In genomic region chr9:96038271-96038670, GRCh38 we compare ENCODE assay signal across 30 cellular contexts.
"Had no signal": no experiment of that assay in that cellular context is flagged by ENCODE, and none has a peak within 500 bp of the region (broad histone marks: within the 10 kb centered on the region; RNA-seq: fewer than 3 reads in every experiment).

No MANE protein-coding gene starts in this region.

- H3K27me3 Mint-ChIP-seq: activated CD4-positive, alpha-beta memory T cell treated with anti-CD3 and anti-CD28 coated beads for 36 hours; activated CD4-positive, alpha-beta T cell treated with anti-CD3 and anti-CD28 coated beads, Interleukin-2, amount 10 ng/mL, durations not matched to agents 24 days and 14 days; activated CD8-positive, alpha-beta T cell treated with anti-CD3 and anti-CD28 coated beads for 36 hours; activated T-helper 17 cell treated with anti-CD3 and anti-CD28 coated beads, Interleukin-2, amount 50 U/mL, for 72 hours had no signal

- H3K36me3 Mint-ChIP-seq: activated CD4-positive, alpha-beta memory T cell treated with anti-CD3 and anti-CD28 coated beads for 36 hours had no signal

- H3K4me1 Mint-ChIP-seq: activated B cell treated with CpG ODN at 0.5 μM for 24 hours; activated CD4-positive, alpha-beta T cell treated with anti-CD3 and anti-CD28 coated beads, Interleukin-2, amount 10 ng/mL, durations not matched to agents 24 days and 14 days had no signal

- H3K27ac Mint-ChIP-seq: activated B cell treated with CpG ODN at 0.5 μM for 24 hours; activated CD4-positive, alpha-beta memory T cell treated with anti-CD3 and anti-CD28 coated beads for 36 hours; activated CD4-positive, alpha-beta T cell treated with anti-CD3 and anti-CD28 coated beads, Interleukin-2, amount 10 ng/mL, durations not matched to agents 24 days and 14 days; activated CD8-positive, alpha-beta T cell treated with anti-CD3 and anti-CD28 coated beads for 36 hours; activated naive CD4-positive, alpha-beta T cell treated with anti-CD3 and anti-CD28 coated beads for 36 hours; activated T-cell treated with anti-CD3 and anti-CD28 coated beads, Interleukin-2, amount 50 U/mL, for 72 hours; activated T-helper 1 cell treated with anti-CD3 and anti-CD28 coated beads, Interleukin-12 subunit alpha, Interleukin-12 subunit beta, Interleukin-2, Interleukin-4 antibody, amounts not matched to agents 30 ng/mL and 10 ng/mL and 1 ng/mL, durations not matched to agents 14 hours and 24 hours and 36 hours; activated T-helper 17 cell treated with anti-CD3 and anti-CD28 coated beads, Interleukin-2, amount 50 U/mL, for 72 hours; T-helper 1 cell treated with Interleukin-12 subunit alpha and Interleukin-12 subunit beta and Interleukin-4 antibody, amounts not matched to agents 30 μg/mL and 1 μg/mL, for 36 hours had no signal

- DNase-seq: activated B cell treated with CpG ODN at 0.5 μM for 24 hours; activated CD4-positive, alpha-beta memory T cell treated with anti-CD3 and anti-CD28 coated beads for 36 hours; activated CD4-positive, alpha-beta T cell treated with anti-CD3 and anti-CD28 coated beads for 4 hours; activated CD4-positive, alpha-beta T cell treated with anti-CD3 and anti-CD28 coated beads, Interleukin-2, amount 10 ng/mL, durations not matched to agents 24 days and 14 days; activated CD4-positive, alpha-beta T cell treated with anti-CD3 and anti-CD28 coated beads, Interleukin-2, amount 50 U/mL, for 1 hour; activated CD4-positive, alpha-beta T cell treated with anti-CD3 and anti-CD28 coated beads, Interleukin-2, amount 50 U/mL, for 4 hours; activated CD4-positive, CD25-positive, alpha-beta regulatory T cell treated with anti-CD3 and anti-CD28 coated beads, Interleukin-2, amount 50 U/mL, for 72 hours; activated CD8-positive, alpha-beta memory T cell treated with anti-CD3 and anti-CD28 coated beads, Interleukin-2, amount 50 U/mL, for 4 hours; activated CD8-positive, alpha-beta T cell treated with anti-CD3 and anti-CD28 coated beads for 36 hours; activated gamma-delta T cell treated with Interleukin-2 at 50 U/mL for 16 hours; activated naive CD4-positive, alpha-beta T cell; activated naive CD4-positive, alpha-beta T cell treated with anti-CD3 and anti-CD28 coated beads for 36 hours; activated naive CD4-positive, alpha-beta T cell treated with anti-CD3 and anti-CD28 coated beads, Interleukin-2, amount 50 U/mL, for 16 hours; activated T-cell treated with anti-CD3 and anti-CD28 coated beads for 4 hours; activated T-cell treated with anti-CD3 and anti-CD28 coated beads, Interleukin-2, amount 50 U/mL, for 1 hour; activated T-cell treated with anti-CD3 and anti-CD28 coated beads, Interleukin-2, amount 50 U/mL, for 4 hours; activated T-cell treated with anti-CD3 and anti-CD28 coated beads, Interleukin-2, amount 50 U/mL, for 72 hours; adrenal gland; amniotic stem cell; body of pancreas; caudate nucleus; cerebellar nuclear complex; T-helper 1 cell; T-helper 2 cell; T-helper 9 cell had no signal

- ATAC-seq: activated CD8-positive, alpha-beta T cell treated with anti-CD3 and anti-CD28 coated beads for 36 hours; activated naive CD4-positive, alpha-beta T cell treated with anti-CD3 and anti-CD28 coated beads, Interleukin-2, amount 50 U/mL, for 72 hours; activated T-cell treated with anti-CD3 and anti-CD28 coated beads, Interleukin-2, amount 50 U/mL, for 4 hours; activated T-cell treated with anti-CD3 and anti-CD28 coated beads, Interleukin-2, amount 50 U/mL, for 72 hours; activated T-helper 17 cell treated with anti-CD3 and anti-CD28 coated beads, Interleukin-2, amount 50 U/mL, for 72 hours; body of pancreas had no signal

- H3K4me3 Mint-ChIP-seq: activated B cell treated with CpG ODN at 0.5 μM for 24 hours; activated CD4-positive, alpha-beta memory T cell treated with anti-CD3 and anti-CD28 coated beads for 36 hours; activated CD4-positive, alpha-beta T cell treated with anti-CD3 and anti-CD28 coated beads, Interleukin-2, amount 10 ng/mL, durations not matched to agents 24 days and 14 days; activated CD8-positive, alpha-beta T cell treated with anti-CD3 and anti-CD28 coated beads for 36 hours; activated naive CD4-positive, alpha-beta T cell treated with anti-CD3 and anti-CD28 coated beads for 36 hours; activated T-cell treated with anti-CD3 and anti-CD28 coated beads, Interleukin-2, amount 50 U/mL, for 4 hours; activated T-cell treated with anti-CD3 and anti-CD28 coated beads, Interleukin-2, amount 50 U/mL, for 72 hours; activated T-helper 1 cell treated with anti-CD3 and anti-CD28 coated beads, Interleukin-12 subunit alpha, Interleukin-12 subunit beta, Interleukin-2, Interleukin-4 antibody, amounts not matched to agents 30 ng/mL and 10 ng/mL and 1 ng/mL, durations not matched to agents 14 hours and 24 hours and 36 hours; activated T-helper 17 cell treated with anti-CD3 and anti-CD28 coated beads, Interleukin-2, amount 50 U/mL, for 72 hours; T-helper 1 cell treated with Interleukin-12 subunit alpha and Interleukin-12 subunit beta and Interleukin-4 antibody, amounts not matched to agents 30 μg/mL and 1 μg/mL, for 36 hours; T-helper 2 cell treated with Interferon-gamma antibody and Interleukin-4, amounts not matched to agents 5 μg/mL and 100 μg/mL, for 36 hours had no signal
